ENCODE assay signal across 1 cellular context in the genomic region with DNA sequence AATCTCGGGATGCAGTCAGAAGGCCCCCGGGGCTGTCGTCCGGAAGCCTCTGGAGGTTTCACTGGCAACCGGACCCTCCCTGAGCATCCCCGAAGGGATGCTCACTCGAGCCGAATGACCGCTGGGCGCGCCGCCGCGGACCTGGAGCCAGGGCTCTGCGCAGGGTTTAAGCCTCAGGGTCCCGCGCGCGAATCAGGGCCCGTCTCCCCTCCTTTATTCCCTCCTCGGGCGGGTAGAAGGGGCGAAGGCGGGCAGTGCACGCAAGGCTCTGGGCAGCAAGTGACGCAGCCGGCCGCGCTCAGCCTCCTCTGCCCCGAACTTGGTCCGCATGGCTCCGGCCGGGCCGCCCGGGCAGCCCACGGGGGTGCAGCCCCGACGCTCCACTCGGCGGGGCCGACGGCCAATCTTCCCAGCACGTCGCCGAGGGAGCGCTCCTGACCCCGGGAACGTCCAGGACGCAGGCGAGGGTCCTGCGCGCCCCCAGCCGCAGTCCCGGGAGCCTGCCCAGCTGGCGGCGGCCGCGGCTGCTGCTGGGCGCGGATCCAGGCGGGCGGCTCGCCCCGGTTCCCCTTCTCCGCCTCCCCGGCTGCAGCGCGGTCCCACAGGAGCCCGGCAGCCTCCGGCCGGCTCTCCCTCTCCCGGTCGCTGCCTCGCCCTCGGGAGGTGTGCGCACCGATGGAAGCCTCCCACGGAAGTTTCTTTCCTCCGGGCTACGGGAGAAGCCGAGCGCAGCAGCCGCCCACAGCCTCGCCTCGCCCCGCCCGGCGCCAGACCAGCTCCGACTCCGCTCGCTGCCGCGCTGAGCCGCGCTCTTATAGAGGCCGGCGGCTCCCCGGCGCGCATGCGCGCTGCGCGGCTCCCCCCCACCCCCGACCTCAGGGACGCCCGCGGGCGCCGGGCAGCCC.
TF ChIP-seq lines count a peak whose summit lies in the region.

SHISA2 (minus strand) TSS at position 786 of the 905 bp plus-strand sequence. CDS start 1,041 bp downstream, outside the sequence.

TF ChIP-seq in HEK293, 187 proteins besides CTCF, POLR2A, EP300 and RAD21 (continued from another document and continues in another):
- TF ChIP-seq, protein P1, sequence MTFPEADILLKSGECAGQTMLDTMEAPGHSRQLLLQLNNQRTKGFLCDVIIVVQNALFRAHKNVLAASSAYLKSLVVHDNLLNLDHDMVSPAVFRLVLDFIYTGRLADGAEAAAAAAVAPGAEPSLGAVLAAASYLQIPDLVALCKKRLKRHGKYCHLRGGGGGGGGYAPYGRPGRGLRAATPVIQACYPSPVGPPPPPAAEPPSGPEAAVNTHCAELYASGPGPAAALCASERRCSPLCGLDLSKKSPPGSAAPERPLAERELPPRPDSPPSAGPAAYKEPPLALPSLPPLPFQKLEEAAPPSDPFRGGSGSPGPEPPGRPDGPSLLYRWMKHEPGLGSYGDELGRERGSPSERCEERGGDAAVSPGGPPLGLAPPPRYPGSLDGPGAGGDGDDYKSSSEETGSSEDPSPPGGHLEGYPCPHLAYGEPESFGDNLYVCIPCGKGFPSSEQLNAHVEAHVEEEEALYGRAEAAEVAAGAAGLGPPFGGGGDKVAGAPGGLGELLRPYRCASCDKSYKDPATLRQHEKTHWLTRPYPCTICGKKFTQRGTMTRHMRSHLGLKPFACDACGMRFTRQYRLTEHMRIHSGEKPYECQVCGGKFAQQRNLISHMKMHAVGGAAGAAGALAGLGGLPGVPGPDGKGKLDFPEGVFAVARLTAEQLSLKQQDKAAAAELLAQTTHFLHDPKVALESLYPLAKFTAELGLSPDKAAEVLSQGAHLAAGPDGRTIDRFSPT (tag by site-specific recombination; IDR thresholded peaks at IDR 0.05) = 0 out of 2 replicates have a peak, but pooled peaks have one; percentile 6
- TF ChIP-seq KLF9 (tag by site-specific recombination; IDR thresholded peaks at IDR 0.05; ENCODE audit: low read depth) (no peak), ZNF555 (tag by site-specific recombination; conservative IDR thresholded peaks at IDR 0.05) (no peak), ZNF660 (tag by site-specific recombination; IDR thresholded peaks at IDR 0.05) (peak; percentile 91), ZNF548 (tag by site-specific recombination; IDR thresholded peaks at IDR 0.05) (no peak), ZSCAN5A (tag by site-specific recombination; IDR thresholded peaks at IDR 0.05) (no peak), ZBTB44 (tag by site-specific recombination; IDR thresholded peaks at IDR 0.05) (no peak), TSHZ1 (tag by site-specific recombination; IDR thresholded peaks at IDR 0.05; ENCODE audit: borderline replicate concordance) (no peak), GLIS2 (tag by site-specific recombination; IDR thresholded peaks at IDR 0.05) (0 out of 2 replicates have a peak, but pooled peaks have one; percentile 30), ZNF341 (tag by site-specific recombination; IDR thresholded peaks at IDR 0.05; ENCODE audit: low read depth) (no peak), ZNF248 (tag by site-specific recombination; IDR thresholded peaks at IDR 0.05) (no peak), ZNF157 (tag by site-specific recombination; IDR thresholded peaks at IDR 0.05) (no peak), YY1 (tag by site-specific recombination; IDR thresholded peaks at IDR 0.05) (peak; percentile 34; the same call in 1 of the 2 replicates), ZNF549 (tag by site-specific recombination; IDR thresholded peaks at IDR 0.05) (no peak), PRDM1 (tag by site-specific recombination; IDR thresholded peaks at IDR 0.05) (no peak), ZNF350 (tag by site-specific recombination; IDR thresholded peaks at IDR 0.05) (no peak), KLF1 (tag by site-specific recombination; IDR thresholded peaks at IDR 0.05) (no peak), ZNF174 (tag by site-specific recombination; IDR thresholded peaks at IDR 0.05) (0 out of 2 replicates have a peak, but pooled peaks have one; percentile 27), ZXDB (tag by site-specific recombination; IDR thresholded peaks at IDR 0.05) (no peak; the same call in 1 of the 2 replicates), ZNF571 (tag by site-specific recombination; IDR thresholded peaks at IDR 0.05) (no peak), ZEB2 (tag by site-specific recombination; IDR thresholded peaks at IDR 0.05) (peak; percentile 5; the same call in 1 of the 2 replicates), ZNF544 (tag by site-specific recombination; IDR thresholded peaks at IDR 0.05) (no peak), ZBTB20 (tag by site-specific recombination; IDR thresholded peaks at IDR 0.05) (peak; percentile 47; the same call in 1 of the 2 replicates), ZNF184 (tag by site-specific recombination; IDR thresholded peaks at IDR 0.05) (0 out of 2 replicates have a peak, but pooled peaks have one; percentile 18), ZBTB1 (tag by site-specific recombination; IDR thresholded peaks at IDR 0.05) (no peak), ZNF394 (tag by site-specific recombination; IDR thresholded peaks at IDR 0.05; ENCODE audit: borderline replicate concordance) (no peak), ZNF791 (tag by site-specific recombination; IDR thresholded peaks at IDR 0.05) (no peak)
- TF ChIP-seq, protein P2, sequence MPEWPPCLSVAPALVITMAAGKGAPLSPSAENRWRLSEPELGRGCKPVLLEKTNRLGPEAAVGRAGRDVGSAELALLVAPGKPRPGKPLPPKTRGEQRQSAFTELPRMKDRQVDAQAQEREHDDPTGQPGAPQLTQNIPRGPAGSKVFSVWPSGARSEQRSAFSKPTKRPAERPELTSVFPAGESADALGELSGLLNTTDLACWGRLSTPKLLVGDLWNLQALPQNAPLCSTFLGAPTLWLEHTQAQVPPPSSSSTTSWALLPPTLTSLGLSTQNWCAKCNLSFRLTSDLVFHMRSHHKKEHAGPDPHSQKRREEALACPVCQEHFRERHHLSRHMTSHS (tag by site-specific recombination; IDR thresholded peaks at IDR 0.05) = no peak
- TF ChIP-seq, protein P3, sequence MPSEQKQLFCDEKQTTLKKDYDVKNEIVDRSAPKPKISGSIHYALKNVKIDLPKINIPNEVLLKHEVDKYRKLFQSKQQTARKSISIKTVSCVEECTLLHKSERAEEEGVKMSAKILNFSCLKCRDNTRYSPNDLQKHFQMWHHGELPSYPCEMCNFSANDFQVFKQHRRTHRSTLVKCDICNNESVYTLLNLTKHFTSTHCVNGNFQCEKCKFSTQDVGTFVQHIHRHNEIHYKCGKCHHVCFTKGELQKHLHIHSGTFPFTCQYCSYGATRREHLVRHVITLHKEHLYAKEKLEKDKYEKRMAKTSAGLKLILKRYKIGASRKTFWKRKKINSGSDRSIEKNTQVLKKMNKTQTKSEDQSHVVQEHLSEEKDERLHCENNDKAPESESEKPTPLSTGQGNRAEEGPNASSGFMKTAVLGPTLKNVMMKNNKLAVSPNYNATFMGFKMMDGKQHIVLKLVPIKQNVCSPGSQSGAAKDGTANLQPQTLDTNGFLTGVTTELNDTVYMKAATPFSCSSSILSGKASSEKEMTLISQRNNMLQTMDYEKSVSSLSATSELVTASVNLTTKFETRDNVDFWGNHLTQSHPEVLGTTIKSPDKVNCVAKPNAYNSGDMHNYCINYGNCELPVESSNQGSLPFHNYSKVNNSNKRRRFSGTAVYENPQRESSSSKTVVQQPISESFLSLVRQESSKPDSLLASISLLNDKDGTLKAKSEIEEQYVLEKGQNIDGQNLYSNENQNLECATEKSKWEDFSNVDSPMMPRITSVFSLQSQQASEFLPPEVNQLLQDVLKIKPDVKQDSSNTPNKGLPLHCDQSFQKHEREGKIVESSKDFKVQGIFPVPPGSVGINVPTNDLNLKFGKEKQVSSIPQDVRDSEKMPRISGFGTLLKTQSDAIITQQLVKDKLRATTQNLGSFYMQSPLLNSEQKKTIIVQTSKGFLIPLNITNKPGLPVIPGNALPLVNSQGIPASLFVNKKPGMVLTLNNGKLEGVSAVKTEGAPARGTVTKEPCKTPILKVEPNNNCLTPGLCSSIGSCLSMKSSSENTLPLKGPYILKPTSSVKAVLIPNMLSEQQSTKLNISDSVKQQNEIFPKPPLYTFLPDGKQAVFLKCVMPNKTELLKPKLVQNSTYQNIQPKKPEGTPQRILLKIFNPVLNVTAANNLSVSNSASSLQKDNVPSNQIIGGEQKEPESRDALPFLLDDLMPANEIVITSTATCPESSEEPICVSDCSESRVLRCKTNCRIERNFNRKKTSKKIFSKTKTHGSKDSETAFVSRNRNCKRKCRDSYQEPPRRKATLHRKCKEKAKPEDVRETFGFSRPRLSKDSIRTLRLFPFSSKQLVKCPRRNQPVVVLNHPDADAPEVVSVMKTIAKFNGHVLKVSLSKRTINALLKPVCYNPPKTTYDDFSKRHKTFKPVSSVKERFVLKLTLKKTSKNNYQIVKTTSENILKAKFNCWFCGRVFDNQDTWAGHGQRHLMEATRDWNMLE (tag by site-specific recombination; conservative IDR thresholded peaks at IDR 0.05; ENCODE audit: low read depth) = no peak
- TF ChIP-seq, protein P4, sequence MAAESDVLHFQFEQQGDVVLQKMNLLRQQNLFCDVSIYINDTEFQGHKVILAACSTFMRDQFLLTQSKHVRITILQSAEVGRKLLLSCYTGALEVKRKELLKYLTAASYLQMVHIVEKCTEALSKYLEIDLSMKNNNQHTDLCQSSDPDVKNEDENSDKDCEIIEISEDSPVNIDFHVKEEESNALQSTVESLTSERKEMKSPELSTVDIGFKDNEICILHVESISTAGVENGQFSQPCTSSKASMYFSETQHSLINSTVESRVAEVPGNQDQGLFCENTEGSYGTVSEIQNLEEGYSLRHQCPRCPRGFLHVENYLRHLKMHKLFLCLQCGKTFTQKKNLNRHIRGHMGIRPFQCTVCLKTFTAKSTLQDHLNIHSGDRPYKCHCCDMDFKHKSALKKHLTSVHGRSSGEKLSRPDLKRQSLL (tag by site-specific recombination; IDR thresholded peaks at IDR 0.05) = no peak
- TF ChIP-seq, protein P5, sequence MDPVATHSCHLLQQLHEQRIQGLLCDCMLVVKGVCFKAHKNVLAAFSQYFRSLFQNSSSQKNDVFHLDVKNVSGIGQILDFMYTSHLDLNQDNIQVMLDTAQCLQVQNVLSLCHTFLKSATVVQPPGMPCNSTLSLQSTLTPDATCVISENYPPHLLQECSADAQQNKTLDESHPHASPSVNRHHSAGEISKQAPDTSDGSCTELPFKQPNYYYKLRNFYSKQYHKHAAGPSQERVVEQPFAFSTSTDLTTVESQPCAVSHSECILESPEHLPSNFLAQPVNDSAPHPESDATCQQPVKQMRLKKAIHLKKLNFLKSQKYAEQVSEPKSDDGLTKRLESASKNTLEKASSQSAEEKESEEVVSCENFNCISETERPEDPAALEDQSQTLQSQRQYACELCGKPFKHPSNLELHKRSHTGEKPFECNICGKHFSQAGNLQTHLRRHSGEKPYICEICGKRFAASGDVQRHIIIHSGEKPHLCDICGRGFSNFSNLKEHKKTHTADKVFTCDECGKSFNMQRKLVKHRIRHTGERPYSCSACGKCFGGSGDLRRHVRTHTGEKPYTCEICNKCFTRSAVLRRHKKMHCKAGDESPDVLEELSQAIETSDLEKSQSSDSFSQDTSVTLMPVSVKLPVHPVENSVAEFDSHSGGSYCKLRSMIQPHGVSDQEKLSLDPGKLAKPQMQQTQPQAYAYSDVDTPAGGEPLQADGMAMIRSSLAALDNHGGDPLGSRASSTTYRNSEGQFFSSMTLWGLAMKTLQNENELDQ (tag by site-specific recombination; IDR thresholded peaks at IDR 0.05; ENCODE audit: low read depth) = no peak
